ENCODE assay signal across 1 cellular context in the genomic region with DNA sequence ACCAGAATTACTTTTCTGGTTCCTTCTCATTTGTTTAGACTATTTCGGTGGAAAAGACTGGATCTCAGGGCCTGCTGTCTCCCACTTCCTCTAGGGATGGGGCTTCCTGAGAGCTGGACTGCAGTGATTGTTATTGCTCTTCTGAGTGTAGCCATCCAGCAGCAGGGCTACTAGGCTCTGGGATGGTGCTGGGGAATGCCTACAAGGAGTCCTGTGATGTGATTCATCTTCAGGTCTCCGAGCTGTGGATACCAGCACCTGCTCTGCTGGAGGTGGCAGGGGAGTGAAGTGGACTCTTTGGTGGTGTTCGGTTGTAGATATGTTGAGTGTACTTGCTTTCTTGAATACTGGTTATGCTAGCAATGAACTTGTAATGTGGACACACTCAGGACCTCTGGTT.
TF ChIP-seq lines count a peak whose summit lies in the region.

No MANE protein-coding gene starts in this region.

TF ChIP-seq in H1, 55 proteins besides CTCF, POLR2A, EP300 and RAD21:
- TF ChIP-seq TCF12 (IDR thresholded peaks at IDR 0.05; ENCODE audit: low read depth, low read length) (no peak), SIN3A (conservative IDR thresholded peaks at IDR 0.05 in 1 of 2, IDR thresholded peaks at IDR 0.05 in 1 of 2; ENCODE audit: low read depth in 1 of 2, low read length in 2 of 2) (no peak), SP2 (IDR thresholded peaks at IDR 0.05; ENCODE audit: low read length) (no peak), NRF1 (IDR thresholded peaks at IDR 0.05; ENCODE audit: low read depth, low read length) (no peak)
